Comparison of ENCODE assay signal across 8 cellular contexts in genomic region chr11:72813740-72814138, GRCh38. TPM values are rescaled to one million over a fixed set of nuclear protein-coding genes. Genes with fewer than 3 reads are reported as not detected.
DNase-seq lines count a peak whose midpoint lies in the region; ATAC-seq and TF ChIP-seq lines count a peak whose summit lies in the region.

No MANE protein-coding gene starts in this region.

- no peaks in the 10 kb centered on the region for H3K27me3 Mint-ChIP-seq in activated CD8-positive, alpha-beta T cell treated with anti-CD3 and anti-CD28 coated beads, Interleukin-2, amount 10 ng/mL, durations not matched to agents 7 days and 5 days (ENCODE audit: low read depth)

- H3K4me1 Mint-ChIP-seq in activated CD8-positive, alpha-beta T cell treated with anti-CD3 and anti-CD28 coated beads, Interleukin-2, amount 10 ng/mL, durations not matched to agents 7 days and 5 days (ENCODE audit: low read depth): peaks cover 50% of the 10 kb centered on the region

- H3K9me3 Mint-ChIP-seq in activated CD8-positive, alpha-beta T cell treated with anti-CD3 and anti-CD28 coated beads, Interleukin-2, amount 10 ng/mL, durations not matched to agents 7 days and 5 days (ENCODE audit: insufficient read depth): no peaks in the 10 kb centered on the region

- peak overlapping the region; percentile 98 for H3K4me3 Mint-ChIP-seq in activated CD8-positive, alpha-beta T cell treated with anti-CD3 and anti-CD28 coated beads, Interleukin-2, amount 10 ng/mL, durations not matched to agents 7 days and 5 days

- ATAC-seq in GM19328 (IDR thresholded peaks at IDR 0.05; ENCODE audit: unreplicated experiment): peak; percentile 48
- peak; percentile 60 for ATAC-seq in HG03354 (IDR thresholded peaks at IDR 0.05; ENCODE audit: poor library complexity, severe bottlenecking, unreplicated experiment)
- peak; percentile 69 for ATAC-seq in activated CD8-positive, alpha-beta T cell treated with anti-CD3 and anti-CD28 coated beads, Interleukin-2, amount 10 ng/mL, durations not matched to agents 7 days and 5 days
- ATAC-seq in omental fat pad (ENCODE audit: low FRiP score): peak; percentile 86

- CTCF ChIA-PET in activated CD8-positive, alpha-beta T cell treated with anti-CD3 and anti-CD28 coated beads, Interleukin-2, amount 10 ng/mL, durations not matched to agents 7 days and 5 days (lab: Charles Lee): interaction anchor here (0.6 to 6.6 kb wide), 18 partner anchors 8 to 365 kb away, joined by 3 to 65 read pairs (median 4); partner anchors contain the start of genes FCHSD2 and STARD10

- no peak for TF ChIP-seq CTCF in omental fat pad (IDR thresholded peaks at IDR 0.05)

- peak overlapping the region; percentile 97 for H3K27ac Mint-ChIP-seq in activated CD8-positive, alpha-beta T cell treated with anti-CD3 and anti-CD28 coated beads, Interleukin-2, amount 10 ng/mL, durations not matched to agents 7 days and 5 days

- DNase-seq in DMS79 (lab: John Stamatoyannopoulos, UW) (peak; percentile 80), NCI-H510A (lab: John Stamatoyannopoulos, UW) (peak; percentile 87), foreskin melanocyte (peak; percentile 78), omental fat pad (ENCODE audit: low spot score) (peak; percentile 50), cerebellar nuclear complex (lab: John Stamatoyannopoulos, UW) (no peak)
- DNase-seq in activated CD8-positive, alpha-beta T cell treated with anti-CD3 and anti-CD28 coated beads, Interleukin-2, amount 10 ng/mL, durations not matched to agents 7 days and 5 days: peak; percentile 83

- POLR2A ChIA-PET in activated CD8-positive, alpha-beta T cell treated with anti-CD3 and anti-CD28 coated beads, Interleukin-2, amount 10 ng/mL, durations not matched to agents 7 days and 5 days (lab: Charles Lee): interaction anchor here (0.6 to 1.6 kb wide), 13 partner anchors 16 to 764 kb away, joined by 3 to 21 read pairs (median 4); partner anchors contain the start of genes FCHSD2 and STARD10

- peaks cover 69% of the 10 kb centered on the region for H3K36me3 Mint-ChIP-seq in activated CD8-positive, alpha-beta T cell treated with anti-CD3 and anti-CD28 coated beads, Interleukin-2, amount 10 ng/mL, durations not matched to agents 7 days and 5 days (ENCODE audit: low read depth)

RNA-seq across cellular contexts. Expression of gene ATG16L2, which starts 0.5 kb away (rescaled TPM):
- total RNA-seq in activated CD8-positive, alpha-beta T cell treated with anti-CD3 and anti-CD28 coated beads, Interleukin-2, amount 10 ng/mL, durations not matched to agents 7 days and 5 days: 100 to 1,000 TPM; 104 to 105 TPM
- 10 to 100 TPM; 15.5 to 81.0 (median 26.7) TPM for total RNA-seq in omental fat pad

RNA-seq across cellular contexts. Expression of gene STARD10, which starts 19.9 kb away (rescaled TPM):
- total RNA-seq in activated CD8-positive, alpha-beta T cell treated with anti-CD3 and anti-CD28 coated beads, Interleukin-2, amount 10 ng/mL, durations not matched to agents 7 days and 5 days: 1 to 10 TPM; 4.0 to 4.5 TPM
- total RNA-seq in omental fat pad: 10 to 100 TPM; 10.9 to 20.6 (median 15.4) TPM

Comparison
In these comparisons a context has a peak if more than half of its experiments do, and no peak if none do; other contexts are left out.
1. DNase-seq: peak in DMS79 (single experiment), NCI-H510A (single experiment), activated CD8-positive, alpha-beta T cell treated with anti-CD3 and anti-CD28 coated beads, Interleukin-2, amount 10 ng/mL, durations not matched to agents 7 days and 5 days (single experiment), foreskin melanocyte (single experiment) and omental fat pad (single experiment); none in cerebellar nuclear complex (0 of 2).
2. Peak in every context shown above with its lines, with median percentiles within 50 percentile points of each other: ATAC-seq.